In genomic region chr2:45007356-45007755, GRCh38 we compare ENCODE assay signal across 1 cellular context.
TF ChIP-seq lines count a peak whose summit lies in the region.

No MANE protein-coding gene starts in this region.

TF ChIP-seq in H1, 55 proteins besides CTCF, POLR2A, EP300 and RAD21:
- no peak for TF ChIP-seq TAF7 (optimal IDR thresholded peaks at IDR 0.05; ENCODE audit: borderline replicate concordance, low read depth, low read length)
- no peak for TF ChIP-seq BRCA1 (IDR thresholded peaks at IDR 0.05; ENCODE audit: low read depth, low read length)
- no peak for TF ChIP-seq GTF2F1 (IDR thresholded peaks at IDR 0.05; ENCODE audit: borderline replicate concordance, low read depth, low read length)
- TF ChIP-seq SIX5 (IDR thresholded peaks at IDR 0.05; ENCODE audit: low read depth, low read length), result no peak
- no peak for TF ChIP-seq NANOG (IDR thresholded peaks at IDR 0.05; ENCODE audit: insufficient read depth, low read depth, low read length, poor library complexity, severe bottlenecking)
- no peak for TF ChIP-seq PHF8 (conservative IDR thresholded peaks at IDR 0.05; ENCODE audit: low read depth, low read length)
- no peak for TF ChIP-seq BCL11A (IDR thresholded peaks at IDR 0.05; ENCODE audit: low read depth in 2 of 2, low read length in 2 of 2)
- no peak for TF ChIP-seq USF2 (IDR thresholded peaks at IDR 0.05; ENCODE audit: low read length)
- no peak for TF ChIP-seq ZNF274 (IDR thresholded peaks at IDR 0.05; ENCODE audit: borderline replicate concordance, extremely low read depth, low read length)
- TF ChIP-seq CEBPB (IDR thresholded peaks at IDR 0.05; ENCODE audit: low read depth, low read length), result no peak
- no peak for TF ChIP-seq GABPA (IDR thresholded peaks at IDR 0.05; ENCODE audit: borderline replicate concordance, insufficient read depth, low read length)
- no peak for TF ChIP-seq JUND (IDR thresholded peaks at IDR 0.05; ENCODE audit: low read length)
- no peak for TF ChIP-seq TEAD4 (IDR thresholded peaks at IDR 0.05; ENCODE audit: low read depth, low read length)
- no peak for TF ChIP-seq SIN3A (conservative IDR thresholded peaks at IDR 0.05 in 1 of 2, IDR thresholded peaks at IDR 0.05 in 1 of 2; ENCODE audit: low read depth in 1 of 2, low read length in 2 of 2)
- TF ChIP-seq SUZ12 (IDR thresholded peaks at IDR 0.05; ENCODE audit: low read length), result no peak; the same call in 1 of the 2 replicates
- no peak for TF ChIP-seq SP4 (IDR thresholded peaks at IDR 0.05; ENCODE audit: low read length)
- TF ChIP-seq RXRA (IDR thresholded peaks at IDR 0.05; ENCODE audit: insufficient read depth, low read depth, low read length), result no peak
- TF ChIP-seq SIRT6 (IDR thresholded peaks at IDR 0.05; ENCODE audit: low read length), result no peak
- no peak for TF ChIP-seq HDAC2 (IDR thresholded peaks at IDR 0.05; ENCODE audit: borderline replicate concordance in 1 of 2, low read depth in 2 of 2, low read length in 2 of 2)
